In genomic region chrX:25277574-25277973, GRCh38 we compare ENCODE assay signal across 16 cellular contexts.
"Had no signal": no experiment of that assay in that cellular context is flagged by ENCODE, and none has a peak within 500 bp of the region (broad histone marks: within the 10 kb centered on the region; RNA-seq: fewer than 3 reads in every experiment).

No MANE protein-coding gene starts in this region.

- DNase-seq: dermis blood vessel endothelial cell; esophagus squamous epithelium; foreskin fibroblast; glutamatergic neuron; immature natural killer cell; left ventricle myocardium inferior; lower lobe of right lung; natural killer cell; sigmoid colon; stimulated activated CD4-positive, alpha-beta T cell treated with anti-CD3 and anti-CD28 coated beads, Interleukin-2, amount 100 ng/mL, for 24 hours; stimulated activated CD4-positive, alpha-beta T cell treated with anti-CD3 and anti-CD28 coated beads, Interleukin-4, amount 100 ng/mL, for 4 hours; stimulated activated naive B cell treated with anti-CD40 and anti-IgM and Interleukin-4, amounts not matched to agents 10 μg/mL and 1 μg/mL and 100 μg/mL, for 72 hours; stimulated activated naive CD8-positive, alpha-beta T cell treated with anti-CD3 and anti-CD28 coated beads, Interleukin-15, amount 100 ng/mL, for 72 hours; testis; upper lobe of right lung had no signal

- ATAC-seq: gastroesophageal sphincter; lower lobe of right lung; natural killer cell; stimulated activated naive B cell treated with anti-CD40 and anti-IgM and Interleukin-4, amounts not matched to agents 10 μg/mL and 1 μg/mL and 100 μg/mL, for 72 hours; stimulated activated naive CD8-positive, alpha-beta T cell treated with anti-CD3 and anti-CD28 coated beads, Interleukin-15, amount 100 ng/mL, for 72 hours; upper lobe of right lung had no signal
